2 cellular contexts compared by ENCODE assay signal in the genomic region with DNA sequence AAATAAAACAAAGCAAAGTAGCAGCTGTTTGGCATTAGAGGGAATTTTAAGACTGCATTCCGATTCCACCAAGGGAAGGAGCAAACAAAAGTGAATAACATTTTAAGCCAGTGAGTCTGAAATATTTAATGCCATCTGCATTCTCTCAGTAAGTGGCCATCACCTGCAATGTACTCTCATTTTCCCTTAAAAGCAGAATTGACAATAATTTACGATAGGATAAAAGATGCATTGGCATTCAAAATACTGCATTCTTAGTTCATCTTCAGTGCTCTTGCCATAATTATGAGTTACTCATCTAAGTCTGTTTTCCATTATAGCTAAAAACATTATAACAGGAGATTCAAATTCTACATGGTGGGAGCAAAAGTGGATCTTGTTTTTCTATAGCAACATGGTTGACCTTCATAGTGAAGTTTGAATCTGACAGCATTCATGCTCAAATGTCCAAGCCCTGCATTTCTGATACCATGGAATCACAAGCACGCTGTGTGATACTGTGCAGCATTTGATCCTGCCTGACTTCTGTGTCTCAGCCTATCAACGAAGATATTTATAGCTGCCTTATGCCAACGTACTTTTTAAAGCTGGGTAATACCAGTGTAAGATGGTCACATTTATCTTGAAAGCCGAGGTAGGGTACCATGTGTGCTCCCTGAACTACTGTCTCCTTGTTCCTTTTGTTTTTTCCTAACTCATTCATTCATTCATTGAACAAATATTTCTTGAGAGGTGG.
TF ChIP-seq lines count a peak whose summit lies in the region.

No MANE protein-coding gene starts in this region.

TF ChIP-seq in SK-N-SH treated with all-trans-retinoic acid at 6 μM for 48 hours, 23 proteins besides CTCF, POLR2A, EP300 and RAD21 (continued from another document):
- TF ChIP-seq, protein P1, sequence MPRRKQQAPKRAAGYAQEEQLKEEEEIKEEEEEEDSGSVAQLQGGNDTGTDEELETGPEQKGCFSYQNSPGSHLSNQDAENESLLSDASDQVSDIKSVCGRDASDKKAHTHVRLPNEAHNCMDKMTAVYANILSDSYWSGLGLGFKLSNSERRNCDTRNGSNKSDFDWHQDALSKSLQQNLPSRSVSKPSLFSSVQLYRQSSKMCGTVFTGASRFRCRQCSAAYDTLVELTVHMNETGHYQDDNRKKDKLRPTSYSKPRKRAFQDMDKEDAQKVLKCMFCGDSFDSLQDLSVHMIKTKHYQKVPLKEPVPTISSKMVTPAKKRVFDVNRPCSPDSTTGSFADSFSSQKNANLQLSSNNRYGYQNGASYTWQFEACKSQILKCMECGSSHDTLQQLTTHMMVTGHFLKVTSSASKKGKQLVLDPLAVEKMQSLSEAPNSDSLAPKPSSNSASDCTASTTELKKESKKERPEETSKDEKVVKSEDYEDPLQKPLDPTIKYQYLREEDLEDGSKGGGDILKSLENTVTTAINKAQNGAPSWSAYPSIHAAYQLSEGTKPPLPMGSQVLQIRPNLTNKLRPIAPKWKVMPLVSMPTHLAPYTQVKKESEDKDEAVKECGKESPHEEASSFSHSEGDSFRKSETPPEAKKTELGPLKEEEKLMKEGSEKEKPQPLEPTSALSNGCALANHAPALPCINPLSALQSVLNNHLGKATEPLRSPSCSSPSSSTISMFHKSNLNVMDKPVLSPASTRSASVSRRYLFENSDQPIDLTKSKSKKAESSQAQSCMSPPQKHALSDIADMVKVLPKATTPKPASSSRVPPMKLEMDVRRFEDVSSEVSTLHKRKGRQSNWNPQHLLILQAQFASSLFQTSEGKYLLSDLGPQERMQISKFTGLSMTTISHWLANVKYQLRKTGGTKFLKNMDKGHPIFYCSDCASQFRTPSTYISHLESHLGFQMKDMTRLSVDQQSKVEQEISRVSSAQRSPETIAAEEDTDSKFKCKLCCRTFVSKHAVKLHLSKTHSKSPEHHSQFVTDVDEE (CRISPR knock-in tag; IDR thresholded peaks at IDR 0.05): no peak

TF ChIP-seq in SK-N-SH, 30 proteins besides CTCF, POLR2A, EP300 and RAD21 (continued from another document):
- TF ChIP-seq, protein P2, sequence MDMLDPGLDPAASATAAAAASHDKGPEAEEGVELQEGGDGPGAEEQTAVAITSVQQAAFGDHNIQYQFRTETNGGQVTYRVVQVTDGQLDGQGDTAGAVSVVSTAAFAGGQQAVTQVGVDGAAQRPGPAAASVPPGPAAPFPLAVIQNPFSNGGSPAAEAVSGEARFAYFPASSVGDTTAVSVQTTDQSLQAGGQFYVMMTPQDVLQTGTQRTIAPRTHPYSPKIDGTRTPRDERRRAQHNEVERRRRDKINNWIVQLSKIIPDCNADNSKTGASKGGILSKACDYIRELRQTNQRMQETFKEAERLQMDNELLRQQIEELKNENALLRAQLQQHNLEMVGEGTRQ (IDR thresholded peaks at IDR 0.05; ENCODE audit: borderline replicate concordance, low read depth, low read length): no peak
- TF ChIP-seq TEAD4 (IDR thresholded peaks at IDR 0.05; ENCODE audit: borderline replicate concordance, insufficient read depth): no peak
- TF ChIP-seq RCOR1 (IDR thresholded peaks at IDR 0.05; ENCODE audit: low read length): no peak
- TF ChIP-seq, protein P3, sequence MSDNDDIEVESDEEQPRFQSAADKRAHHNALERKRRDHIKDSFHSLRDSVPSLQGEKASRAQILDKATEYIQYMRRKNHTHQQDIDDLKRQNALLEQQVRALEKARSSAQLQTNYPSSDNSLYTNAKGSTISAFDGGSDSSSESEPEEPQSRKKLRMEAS (IDR thresholded peaks at IDR 0.05; ENCODE audit: low read depth): no peak
- TF ChIP-seq YY1 (IDR thresholded peaks at IDR 0.05; ENCODE audit: low read depth): no peak
- TF ChIP-seq SMC3 (IDR thresholded peaks at IDR 0.05; ENCODE audit: low read depth, low read length): no peak
- no peak for TF ChIP-seq NFIC (IDR thresholded peaks at IDR 0.05; ENCODE audit: borderline replicate concordance)
TF ChIP-seq in SK-N-SH: peak in this region for 0.
